Comparison of ENCODE assay signal across 27 cellular contexts in the genomic region with DNA sequence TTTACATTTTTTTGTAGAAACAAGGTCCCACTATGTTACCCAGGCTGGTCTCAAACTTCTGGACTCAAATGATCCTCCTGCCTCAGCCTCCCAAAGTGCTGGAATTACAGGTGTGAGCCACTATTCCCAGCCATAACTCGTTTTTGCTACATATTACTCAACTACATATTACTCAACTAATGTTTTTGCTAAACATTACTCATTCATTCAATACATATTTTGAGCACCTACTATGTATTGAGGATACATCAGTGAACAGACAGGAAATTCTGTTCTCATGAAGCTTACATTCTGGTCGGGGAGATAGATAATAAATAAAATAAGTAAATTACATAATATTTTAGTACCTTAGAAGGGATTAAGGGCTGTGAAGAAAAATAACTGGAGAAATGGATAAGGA.
"Had no signal": no experiment of that assay in that cellular context is flagged by ENCODE, and none has a peak within 500 bp of the region (broad histone marks: within the 10 kb centered on the region; RNA-seq: fewer than 3 reads in every experiment).

No MANE protein-coding gene starts in this region.

- H3K36me3 Mint-ChIP-seq: immature natural killer cell; memory B cell; neural progenitor cell; stimulated activated naive B cell treated with anti-CD40 and anti-IgM and Interleukin-4, amounts not matched to agents 10 μg/mL and 1 μg/mL and 100 μg/mL, for 72 hours had no signal

- H3K4me3 ChIP-seq: coronary artery, esophagus squamous epithelium, lower lobe of right lung, mucosa of descending colon, neural progenitor cell, right lobe of liver, thoracic aorta, tibial nerve, upper lobe of right lung, uterus had no signal

- H3K27ac Mint-ChIP-seq: immature natural killer cell; memory B cell; naive B cell; nephron; neural progenitor cell; progenitor cell of endocrine pancreas; stimulated activated naive B cell treated with anti-CD40 and anti-IgM and Interleukin-4, amounts not matched to agents 10 μg/mL and 1 μg/mL and 100 μg/mL, for 72 hours; stimulated activated naive CD8-positive, alpha-beta T cell treated with anti-CD3 and anti-CD28 coated beads, Interleukin-15, Interleukin-2, amounts not matched to agents 100 ng/mL and 50 ng/mL, for 24 hours had no signal

- DNase-seq: dermis blood vessel endothelial cell; effector memory CD4-positive, alpha-beta T cell; erythroblast; esophagus squamous epithelium; hypothalamus; immature natural killer cell; left ventricle myocardium superior; lower lobe of right lung; mucosa of descending colon; naive B cell; right lobe of liver; small intestine; stimulated activated CD4-positive, alpha-beta T cell treated with anti-CD3 and anti-CD28 coated beads, Interleukin-15, amount 100 ng/mL, for 24 hours; stimulated activated CD4-positive, alpha-beta T cell treated with anti-CD3 and anti-CD28 coated beads, Interleukin-2, amount 100 ng/mL, for 48 hours; stimulated activated naive B cell treated with anti-CD40 and anti-IgM and Interleukin-4, amounts not matched to agents 10 μg/mL and 1 μg/mL and 100 μg/mL, for 72 hours; upper lobe of right lung; uterus had no signal

- H3K27me3 Mint-ChIP-seq: memory B cell; progenitor cell of endocrine pancreas; stimulated activated naive B cell treated with anti-CD40 and anti-IgM and Interleukin-4, amounts not matched to agents 10 μg/mL and 1 μg/mL and 100 μg/mL, for 72 hours; stimulated activated naive CD8-positive, alpha-beta T cell treated with anti-CD3 and anti-CD28 coated beads, Interleukin-15, Interleukin-2, amounts not matched to agents 100 ng/mL and 50 ng/mL, for 24 hours had no signal

- FAIRE-seq: endothelial cell of umbilical vein, keratinocyte, small intestine had no signal

- H3K9me3 Mint-ChIP-seq: stimulated activated naive CD8-positive, alpha-beta T cell treated with anti-CD3 and anti-CD28 coated beads, Interleukin-15, Interleukin-2, amounts not matched to agents 100 ng/mL and 50 ng/mL, for 24 hours had no signal

- H3K4me1 Mint-ChIP-seq: immature natural killer cell; memory B cell; naive B cell; nephron; stimulated activated naive B cell treated with anti-CD40 and anti-IgM and Interleukin-4, amounts not matched to agents 10 μg/mL and 1 μg/mL and 100 μg/mL, for 72 hours had no signal

- H3K4me3 Mint-ChIP-seq: immature natural killer cell; memory B cell; naive B cell; nephron; neural progenitor cell; stimulated activated naive B cell treated with anti-CD40 and anti-IgM and Interleukin-4, amounts not matched to agents 10 μg/mL and 1 μg/mL and 100 μg/mL, for 72 hours; stimulated activated naive CD8-positive, alpha-beta T cell treated with anti-CD3 and anti-CD28 coated beads, Interleukin-15, Interleukin-2, amounts not matched to agents 100 ng/mL and 50 ng/mL, for 24 hours had no signal
